Comparison of ENCODE assay signal across 9 cellular contexts in the genomic region with DNA sequence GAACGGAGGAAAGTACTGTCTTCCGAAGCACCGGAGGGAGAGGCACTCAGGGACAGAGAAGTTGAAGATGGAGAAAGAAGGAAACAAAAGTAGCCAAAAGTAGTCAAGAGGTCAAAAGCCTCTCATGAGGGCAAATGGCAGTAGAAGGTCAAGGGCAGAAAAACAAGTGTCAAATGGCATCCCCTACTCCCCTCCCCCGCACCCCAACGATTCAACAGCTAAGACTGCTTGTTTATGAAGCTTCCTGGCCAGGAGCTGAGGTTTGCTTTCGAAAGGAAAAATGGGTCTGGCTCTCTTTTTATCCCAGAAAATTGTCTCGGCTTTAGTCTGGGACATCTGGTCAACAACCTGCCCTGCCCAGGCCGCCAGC.
A peak's percentile ranks its signal among the peaks of the same experiment; 100 is the strongest.
DNase-seq lines count a peak whose midpoint lies in the region; ATAC-seq and TF ChIP-seq lines count a peak whose summit lies in the region.
"Had no signal": no experiment of that assay in that cellular context is flagged by ENCODE, and none has a peak within 500 bp of the region (broad histone marks: within the 10 kb centered on the region; RNA-seq: fewer than 3 reads in every experiment).

No MANE protein-coding gene starts in this region.

- TF ChIP-seq CTCF in OCI-LY3 (IDR thresholded peaks at IDR 0.05; ENCODE audit: low read depth, low read length) = no peak

- peak overlapping the region; percentile 62 to 76 for H3K4me3 Mint-ChIP-seq in effector memory CD8-positive, alpha-beta T cell

- peaks cover 0 to 30% (median 16%) of the 10 kb centered on the region in 11 experiments; a peak in 15 of 22 replicates for H3K36me3 ChIP-seq in BLaER1 treated with 17β-estradiol and CSF1 and Interleukin-3, amounts not matched to agents 10 nM and 100 nM
- H3K36me3 ChIP-seq in OCI-LY3 (replicated peaks; ENCODE audit: low read depth, low read length) (peaks cover 10% of the 10 kb centered on the region), neuron (ENCODE audit: insufficient read depth, low read length) (peaks cover 8% of the 10 kb centered on the region)

- H2AFZ ChIP-seq in OCI-LY3 (ENCODE audit: low read depth, low read length) = no peak overlapping the region
- H2AFZ ChIP-seq in neuron (ENCODE audit: low read depth, low read length) = peak overlapping the region; percentile 87

- peaks cover 0 to 80% (median 70%) of the 10 kb centered on the region in 11 experiments; a peak in 20 of 22 replicates for H4K20me1 ChIP-seq in BLaER1 treated with 17β-estradiol and CSF1 and Interleukin-3, amounts not matched to agents 10 nM and 100 nM
- H4K20me1 ChIP-seq in OCI-LY3 (ENCODE audit: insufficient read depth, low read length) = no peaks in the 10 kb centered on the region

- H3K4me2 ChIP-seq in BLaER1 treated with 17β-estradiol and CSF1 and Interleukin-3, amounts not matched to agents 10 nM and 100 nM = peak overlapping the region; percentile 77 to 99 (median 85)
- H3K4me2 ChIP-seq in OCI-LY3 (ENCODE audit: low read length) = peak overlapping the region; percentile 91

- H3K4me1 ChIP-seq in BLaER1 treated with 17β-estradiol and CSF1 and Interleukin-3, amounts not matched to agents 10 nM and 100 nM = peaks cover 13 to 30% (median 16%) of the 10 kb centered on the region in 10 experiments
- H3K4me1 ChIP-seq in OCI-LY3 (ENCODE audit: low read length) (peaks cover 2% of the 10 kb centered on the region; the same call in 1 of the 2 replicates), neuron (ENCODE audit: insufficient read depth, low read length) (peaks cover 23% of the 10 kb centered on the region)

- no peak for DNase-seq in effector memory CD8-positive, alpha-beta T cell
- DNase-seq in NCI-H345 treated with DMSO at 0.1 percent for 48 hours (lab: John Stamatoyannopoulos, UW; ENCODE audit: unreplicated experiment) = no peak
- DNase-seq in HK-2 (ENCODE audit: unreplicated experiment) = no peak
- DNase-seq: SIG-M5 had no signal

- H3K36me3 Mint-ChIP-seq in effector memory CD8-positive, alpha-beta T cell (ENCODE audit: insufficient read depth) = no peaks in the 10 kb centered on the region

- H3K27ac Mint-ChIP-seq in effector memory CD8-positive, alpha-beta T cell = no peak overlapping the region

- H3K27me3 Mint-ChIP-seq in effector memory CD8-positive, alpha-beta T cell = peaks cover 49 to 54% of the 10 kb centered on the region in 2 donors

- H3K79me2 ChIP-seq in OCI-LY3 (ENCODE audit: low read length) = no peaks in the 10 kb centered on the region

- H3K9ac ChIP-seq in BLaER1 treated with 17β-estradiol and CSF1 and Interleukin-3, amounts not matched to agents 10 nM and 100 nM = peak overlapping the region in 1 of 11 experiments; percentile 66; a peak in 1 of 22 replicates
- peak overlapping the region; percentile 47; the same call in 1 of the 2 replicates for H3K9ac ChIP-seq in OCI-LY3 (ENCODE audit: low read length)

- H3K9me3 Mint-ChIP-seq in effector memory CD8-positive, alpha-beta T cell = no peaks in the 10 kb centered on the region

- H3K4me3 ChIP-seq in BLaER1 treated with 17β-estradiol and CSF1 and Interleukin-3, amounts not matched to agents 10 nM and 100 nM = peak overlapping the region; percentile 41 to 60 (median 50); a peak in 17 of 20 replicates
- H3K4me3 ChIP-seq in OCI-LY3 (ENCODE audit: low read length) (peak overlapping the region; percentile 73), neuron (ENCODE audit: low read length) (peak overlapping the region; percentile 47)

- H3K4me1 Mint-ChIP-seq in effector memory CD8-positive, alpha-beta T cell (ENCODE audit: low read depth in 2 of 2) = peaks cover 29 to 38% of the 10 kb centered on the region in 2 donors

- no peak for ATAC-seq in effector memory CD8-positive, alpha-beta T cell (replicated peaks)
- ATAC-seq in GM19397 (IDR thresholded peaks at IDR 0.05; ENCODE audit: unreplicated experiment) = no peak
- ATAC-seq in GM19035 (IDR thresholded peaks at IDR 0.05; ENCODE audit: unreplicated experiment) = no peak

- H3K27me3 ChIP-seq in BLaER1 treated with 17β-estradiol and CSF1 and Interleukin-3, amounts not matched to agents 10 nM and 100 nM = peaks cover 76 to 82% (median 80%) of the 10 kb centered on the region in 11 experiments
- H3K27me3 ChIP-seq in OCI-LY3 (ENCODE audit: low read depth, low read length) (peaks cover 29% of the 10 kb centered on the region), neuron (ENCODE audit: insufficient read depth, low read length) (peaks cover 40% of the 10 kb centered on the region)

- H3K9me3 ChIP-seq in BLaER1 treated with 17β-estradiol and CSF1 and Interleukin-3, amounts not matched to agents 10 nM and 100 nM (replicated peaks in 1 of 11) = peaks cover 10 to 16% (median 12%) of the 10 kb centered on the region in 11 experiments; a peak in 20 of 22 replicates
- H3K9me3 ChIP-seq in OCI-LY3 (ENCODE audit: insufficient read depth, low read length) (no peaks in the 10 kb centered on the region), neuron (ENCODE audit: low read length) (no peaks in the 10 kb centered on the region)

- H3K27ac ChIP-seq in BLaER1 treated with 17β-estradiol and CSF1 and Interleukin-3, amounts not matched to agents 10 nM and 100 nM = no peak overlapping the region
- no peak overlapping the region for H3K27ac ChIP-seq in OCI-LY3 (ENCODE audit: low read length)
